Comparison of ENCODE assay signal across 12 cellular contexts in genomic region chr3:136141891-136142290, GRCh38. TPM values are rescaled to one million over a fixed set of nuclear protein-coding genes. Genes with fewer than 3 reads are reported as not detected.
DNase-seq lines count a peak whose midpoint lies in the region; ATAC-seq and TF ChIP-seq lines count a peak whose summit lies in the region.
"Had no signal": no experiment of that assay in that cellular context is flagged by ENCODE, and none has a peak within 500 bp of the region (broad histone marks: within the 10 kb centered on the region; RNA-seq: fewer than 3 reads in every experiment).

No MANE protein-coding gene starts in this region.

- H3K4me3 ChIP-seq in astrocyte of the spinal cord (ENCODE audit: low read depth, low read length) (no peak overlapping the region), mesodermal cell (ENCODE audit: extremely low read depth, insufficient read depth, low read length, poor library complexity, severe bottlenecking) (no peak overlapping the region), aorta (ENCODE audit: low read length in 2 of 2) (no peak overlapping the region), mucosa of descending colon (no peak overlapping the region)

- no peaks in the 10 kb centered on the region for H3K36me3 Mint-ChIP-seq in stimulated activated naive CD8-positive, alpha-beta T cell treated with anti-CD3 and anti-CD28 coated beads, Interleukin-15, Interleukin-2, amounts not matched to agents 100 ng/mL and 50 ng/mL, for 24 hours (ENCODE audit: low read depth)

- peak overlapping the region; percentile 36 for H3K27ac Mint-ChIP-seq in stimulated activated naive CD8-positive, alpha-beta T cell treated with anti-CD3 and anti-CD28 coated beads, Interleukin-15, Interleukin-2, amounts not matched to agents 100 ng/mL and 50 ng/mL, for 24 hours

- 84 to 93% methylated on average over 2 to 3 of the region's 4 CpGs for WGBS in mesodermal cell (ENCODE audit: insufficient coverage in 2 of 2), 2 experiments
- 88 to 91% methylated on average over 4 of the region's 4 CpGs for WGBS in aorta, 2 donors

- H3K4me1 Mint-ChIP-seq in stimulated activated naive CD8-positive, alpha-beta T cell treated with anti-CD3 and anti-CD28 coated beads, Interleukin-15, Interleukin-2, amounts not matched to agents 100 ng/mL and 50 ng/mL, for 24 hours (ENCODE audit: low read depth): peaks cover 30% of the 10 kb centered on the region

- H3K4me3 Mint-ChIP-seq in stimulated activated naive CD8-positive, alpha-beta T cell treated with anti-CD3 and anti-CD28 coated beads, Interleukin-15, Interleukin-2, amounts not matched to agents 100 ng/mL and 50 ng/mL, for 24 hours: no peak overlapping the region

- no peak for ATAC-seq in stimulated activated naive CD8-positive, alpha-beta T cell treated with anti-CD3 and anti-CD28 coated beads, Interleukin-15, Interleukin-2, amounts not matched to agents 100 U/mL and 50 U/mL, for 24 hours
- ATAC-seq in aorta (ENCODE audit: low FRiP score) (no peak), mucosa of descending colon (no peak)

- H3K36me3 ChIP-seq in mesodermal cell (ENCODE audit: control insufficient read depth, insufficient read depth, low read length) (peaks cover 29% of the 10 kb centered on the region), aorta (ENCODE audit: control insufficient read depth in 1 of 2, insufficient read depth in 2 of 2, low read length in 1 of 2) (no peaks in the 10 kb centered on the region), mucosa of descending colon (ENCODE audit: low read depth) (no peaks in the 10 kb centered on the region)

- DNase-seq in stimulated activated naive CD8-positive, alpha-beta T cell treated with anti-CD3 and anti-CD28 coated beads, Interleukin-15, Interleukin-2, amounts not matched to agents 100 U/mL and 50 U/mL, for 24 hours: no peak
- DNase-seq in astrocyte of the spinal cord (ENCODE audit: low read depth, low spot score) (peak; percentile 34), aorta (no peak), cerebellum (ENCODE audit: low spot score) (no peak), mucosa of descending colon (no peak), GOT3 (lab: John Stamatoyannopoulos, UW) (no peak)
- DNase-seq: activated CD4-positive, alpha-beta T cell treated with anti-CD3 and anti-CD28 coated beads for 48 hours; anterior cingulate cortex; C1 segment of cervical spinal cord; small intestine had no signal

- H3K27me3 Mint-ChIP-seq in stimulated activated naive CD8-positive, alpha-beta T cell treated with anti-CD3 and anti-CD28 coated beads, Interleukin-15, Interleukin-2, amounts not matched to agents 100 ng/mL and 50 ng/mL, for 24 hours: no peaks in the 10 kb centered on the region

- H3K27ac ChIP-seq in mesodermal cell (ENCODE audit: low read depth, low read length, severe bottlenecking): peak overlapping the region; percentile 83
- peak overlapping the region; percentile 12 to 84 for H3K27ac ChIP-seq in aorta (ENCODE audit: low read depth in 1 of 2, low read length in 2 of 2)

- intact Hi-C loops in aorta (cut with DNase I): loop anchor here (5.0 kb wide), 3 partner anchors 50 to 110 kb away; partner anchors contain the start of genes MSL2 (in 1 of the 2) and PCCB (in 1 of the 2)
- intact Hi-C loops in mucosa of descending colon (cut with DNase I, micrococcal nuclease): no loop called here

- TF ChIP-seq CTCF in astrocyte of the spinal cord (IDR thresholded peaks at IDR 0.05; ENCODE audit: low read depth, low read length) (no peak), mucosa of descending colon (IDR thresholded peaks at IDR 0.05) (no peak)

- H3K27me3 ChIP-seq in aorta (ENCODE audit: control insufficient read depth in 1 of 2, insufficient read depth in 2 of 2, low read length in 1 of 2): no peaks in the 10 kb centered on the region

- in situ Hi-C loops in astrocyte of the spinal cord (cut with HindIII; ENCODE audit: low sequenced_read_pairs): no loop called here

- H3K9me3 ChIP-seq in mesodermal cell (ENCODE audit: control insufficient read depth, low read length): no peaks in the 10 kb centered on the region
- no peaks in the 10 kb centered on the region for H3K9me3 ChIP-seq in aorta (ENCODE audit: control insufficient read depth, low read length)
- H3K9me3 ChIP-seq in mucosa of descending colon: no peaks in the 10 kb centered on the region

- H3K9me3 Mint-ChIP-seq in stimulated activated naive CD8-positive, alpha-beta T cell treated with anti-CD3 and anti-CD28 coated beads, Interleukin-15, Interleukin-2, amounts not matched to agents 100 ng/mL and 50 ng/mL, for 24 hours: no peaks in the 10 kb centered on the region

- H3K4me1 ChIP-seq in mesodermal cell (ENCODE audit: control insufficient read depth, insufficient read depth, low read length, poor library complexity, severe bottlenecking) (peaks cover 8% of the 10 kb centered on the region), aorta (ENCODE audit: control insufficient read depth in 1 of 2, insufficient read depth in 2 of 2, low read length in 2 of 2) (peaks cover 4 to 11% of the 10 kb centered on the region in 2 donors), mucosa of descending colon (ENCODE audit: low read depth) (no peaks in the 10 kb centered on the region)

RNA-seq across cellular contexts. Expression of gene MSL2, which starts 54.2 kb away (rescaled TPM):
- polyA plus RNA-seq in mesodermal cell (2013, experiment 1 of 2): 24.8 TPM
- polyA plus RNA-seq in mesodermal cell (2013, experiment 2 of 2): 19.8 TPM
- total RNA-seq in aorta (10 to 100 TPM; 27.7 to 33.9 TPM), cerebellum (36.3 TPM), mucosa of descending colon (10 to 100 TPM; 22.6 to 37.0 (median 28.9) TPM)
- polyA plus RNA-seq in aorta: 1 to 10 TPM; 4.9 to 6.2 TPM

Comparison
In these comparisons a context has a peak if more than half of its experiments do, and no peak if none do; other contexts are left out.
1. intact Hi-C loops: an anchor here in aorta (5.0 kb wide); none called in mucosa of descending colon.